Comparison of ENCODE assay signal across 1 cellular context in genomic region chr19:3458595-3459284, GRCh38.
TF ChIP-seq lines count a peak whose summit lies in the region.

No MANE protein-coding gene starts in this region.

TF ChIP-seq in K562, 482 proteins besides CTCF, POLR2A, EP300 and RAD21 (continued from another document and continues in another):
- no peak for TF ChIP-seq ZBTB11 (CRISPR knock-in tag; IDR thresholded peaks at IDR 0.05)
- no peak for TF ChIP-seq CHD2 (IDR thresholded peaks at IDR 0.05; ENCODE audit: low read depth, low read length)
- no peak for TF ChIP-seq MBD1 (CRISPR knock-in tag; IDR thresholded peaks at IDR 0.05)
- no peak for TF ChIP-seq TFAP4 (CRISPR knock-in tag; IDR thresholded peaks at IDR 0.05; ENCODE audit: borderline replicate concordance)
- TF ChIP-seq KDM1A (IDR thresholded peaks at IDR 0.05): 0 out of 4 replicates have a peak, but pooled peaks have one; percentile 12 to 41
- no peak for TF ChIP-seq YBX1 (IDR thresholded peaks at IDR 0.05)
- no peak for TF ChIP-seq HMGN3 (IDR thresholded peaks at IDR 0.05; ENCODE audit: borderline replicate concordance, extremely low read depth, insufficient read length, low read depth, low read length)
- TF ChIP-seq KLF10 (CRISPR knock-in tag; IDR thresholded peaks at IDR 0.05): no peak
- no peak for TF ChIP-seq HNRNPK (IDR thresholded peaks at IDR 0.05; ENCODE audit: low read depth, low read length, poor library complexity, severe bottlenecking)
- TF ChIP-seq CEBPZ (IDR thresholded peaks at IDR 0.05; ENCODE audit: borderline replicate concordance, low read depth, low read length): no peak
- no peak for TF ChIP-seq CAMTA2 (CRISPR knock-in tag; conservative IDR thresholded peaks at IDR 0.05)
- TF ChIP-seq TRIM28 (IDR thresholded peaks at IDR 0.05): no peak
- TF ChIP-seq ZFP36 (IDR thresholded peaks at IDR 0.05; ENCODE audit: low read depth, low read length, partially characterized antibody): peak; percentile 78
- no peak for TF ChIP-seq NRF1 (conservative IDR thresholded peaks at IDR 0.05 in 1 of 2, IDR thresholded peaks at IDR 0.05 in 1 of 2)
- TF ChIP-seq TRIM25 (IDR thresholded peaks at IDR 0.05; ENCODE audit: borderline replicate concordance): no peak
- no peak for TF ChIP-seq PKNOX1 (IDR thresholded peaks at IDR 0.05)
- TF ChIP-seq ZNF224 (CRISPR knock-in tag; IDR thresholded peaks at IDR 0.05): no peak
- no peak for TF ChIP-seq CXXC5 (CRISPR knock-in tag; IDR thresholded peaks at IDR 0.05)
- TF ChIP-seq MAFK (IDR thresholded peaks at IDR 0.05; ENCODE audit: low read length): peak; percentile 56
- peak; percentile 64 for TF ChIP-seq BCOR (IDR thresholded peaks at IDR 0.05)
- no peak for TF ChIP-seq DDX20 (tag; IDR thresholded peaks at IDR 0.05; ENCODE audit: low read depth)
- TF ChIP-seq ZNF316 (IDR thresholded peaks at IDR 0.05): peak; percentile 91
- no peak for TF ChIP-seq ZBTB8A (IDR thresholded peaks at IDR 0.05; ENCODE audit: partially characterized antibody)
- no peak for TF ChIP-seq ZNF407 (IDR thresholded peaks at IDR 0.05; ENCODE audit: low read depth)
- TF ChIP-seq HNRNPL (IDR thresholded peaks at IDR 0.05; ENCODE audit: low read depth, low read length): no peak
- TF ChIP-seq ARHGAP35 (IDR thresholded peaks at IDR 0.05; ENCODE audit: partially characterized antibody): no peak
- no peak for TF ChIP-seq PTRF (tag; IDR thresholded peaks at IDR 0.05)
- TF ChIP-seq SMAD4 (CRISPR knock-in tag; conservative IDR thresholded peaks at IDR 0.05): no peak
- no peak for TF ChIP-seq ZNF785 (CRISPR knock-in tag; IDR thresholded peaks at IDR 0.05)
- TF ChIP-seq CHD1 (IDR thresholded peaks at IDR 0.05; ENCODE audit: low read length): no peak
- no peak for TF ChIP-seq SAFB (IDR thresholded peaks at IDR 0.05; ENCODE audit: borderline replicate concordance, low read depth, low read length)
- no peak for TF ChIP-seq OTX1 (CRISPR knock-in tag; IDR thresholded peaks at IDR 0.05)
- TF ChIP-seq ZBTB34 (CRISPR knock-in tag; IDR thresholded peaks at IDR 0.05): no peak
- no peak for TF ChIP-seq CREB3L1 (IDR thresholded peaks at IDR 0.05; ENCODE audit: borderline replicate concordance, low read depth)
- TF ChIP-seq HCFC1 (IDR thresholded peaks at IDR 0.05; ENCODE audit: low read depth, low read length): no peak
- TF ChIP-seq RBM25 (IDR thresholded peaks at IDR 0.05; ENCODE audit: low read depth, low read length, severe bottlenecking): peak; percentile 50
